Comparison of ENCODE assay signal across 8 cellular contexts in genomic region chr3:12557472-12558105, GRCh38. TPM values are rescaled to one million over a fixed set of nuclear protein-coding genes. Genes with fewer than 3 reads are reported as not detected.
DNase-seq lines count a peak whose midpoint lies in the region; ATAC-seq and TF ChIP-seq lines count a peak whose summit lies in the region.

No MANE protein-coding gene starts in this region.

- no peak for ATAC-seq in stimulated activated memory B cell treated with anti-CD40 and anti-IgM and Interleukin-4, amounts not matched to agents 10 μg/mL and 1 μg/mL and 100 μg/mL, for 72 hours
- no peak for ATAC-seq in GM18868 (IDR thresholded peaks at IDR 0.05; ENCODE audit: unreplicated experiment)
- ATAC-seq in GM19023 (IDR thresholded peaks at IDR 0.05; ENCODE audit: unreplicated experiment), result no peak
- ATAC-seq in HG02588 (IDR thresholded peaks at IDR 0.05; ENCODE audit: unreplicated experiment), result no peak

- H3K4me3 ChIP-seq in HEK293 (ENCODE audit: low read depth, low read length), result peak overlapping the region; percentile 88
- H3K4me3 ChIP-seq in iPS-15b (ENCODE audit: low read depth, low read length), result peak overlapping the region; percentile 65

- H3K27me3 ChIP-seq in iPS-15b (ENCODE audit: control insufficient read depth, insufficient read depth, low read length), result no peaks in the 10 kb centered on the region

- POLR2A ChIA-PET in HEK293 (lab: Yijun Ruan, JAX), result interaction anchor here (1.0 to 1.8 kb wide), 3 partner anchors 12 to 105 kb away, joined by 4 to 5 read pairs (median 5); partner anchors contain the start of genes MKRN2OS and TSEN2

- H3K27me3 Mint-ChIP-seq in activated T-helper 2 cell treated with anti-CD3 and anti-CD28 coated beads, Interferon-gamma antibody, Interleukin-2, Interleukin-4, amounts not matched to agents 10 μg/mL and 5 μg/mL and 100 μg/mL, durations not matched to agents 14 hours and 24 hours and 36 hours (ENCODE audit: low read depth), result peaks cover 16% of the 10 kb centered on the region
- peaks cover 32% of the 10 kb centered on the region for H3K27me3 Mint-ChIP-seq in stimulated activated memory B cell treated with anti-CD40 and anti-IgM and Interleukin-4, amounts not matched to agents 10 μg/mL and 1 μg/mL and 100 μg/mL, for 72 hours

- H3K36me3 ChIP-seq in HEK293 (ENCODE audit: control insufficient read depth in 2 of 2, insufficient read depth in 1 of 2, low read length in 2 of 2) (no peaks in the 10 kb centered on the region), iPS-15b (ENCODE audit: control insufficient read depth, insufficient read depth, low read length) (no peaks in the 10 kb centered on the region)

- CTCF ChIA-PET in HEK293 (lab: Yijun Ruan, JAX), result interaction anchor here (0.9 kb wide), 2 partner anchors 18 to 103 kb away, joined by 3 read pairs; no protein-coding TSS in a partner anchor

- H3K27ac ChIP-seq in HEK293 (ENCODE audit: extremely low read depth, low read depth, low read length), result peak overlapping the region; percentile 87

- H3K27ac Mint-ChIP-seq in activated T-helper 2 cell treated with anti-CD3 and anti-CD28 coated beads, Interferon-gamma antibody, Interleukin-2, Interleukin-4, amounts not matched to agents 10 μg/mL and 5 μg/mL and 100 μg/mL, durations not matched to agents 14 hours and 24 hours and 36 hours, result peak overlapping the region; percentile 78
- H3K27ac Mint-ChIP-seq in stimulated activated memory B cell treated with anti-CD40 and anti-IgM and Interleukin-4, amounts not matched to agents 10 μg/mL and 1 μg/mL and 100 μg/mL, for 72 hours, result peak overlapping the region; percentile 75

- peak overlapping the region; percentile 91 for H3K4me3 Mint-ChIP-seq in activated T-helper 2 cell treated with anti-CD3 and anti-CD28 coated beads, Interferon-gamma antibody, Interleukin-2, Interleukin-4, amounts not matched to agents 10 μg/mL and 5 μg/mL and 100 μg/mL, durations not matched to agents 14 hours and 24 hours and 36 hours (ENCODE audit: low read depth)
- peak overlapping the region; percentile 91 for H3K4me3 Mint-ChIP-seq in stimulated activated memory B cell treated with anti-CD40 and anti-IgM and Interleukin-4, amounts not matched to agents 10 μg/mL and 1 μg/mL and 100 μg/mL, for 72 hours

- H3K4me1 ChIP-seq in HEK293 (ENCODE audit: control insufficient read depth, insufficient read depth, low read length) (peaks cover 23% of the 10 kb centered on the region), iPS-15b (ENCODE audit: control insufficient read depth, insufficient read depth, low read length) (peaks cover 12% of the 10 kb centered on the region)

- no peaks in the 10 kb centered on the region for H3K9me3 Mint-ChIP-seq in activated T-helper 2 cell treated with anti-CD3 and anti-CD28 coated beads, Interferon-gamma antibody, Interleukin-2, Interleukin-4, amounts not matched to agents 10 μg/mL and 5 μg/mL and 100 μg/mL, durations not matched to agents 14 hours and 24 hours and 36 hours
- H3K9me3 Mint-ChIP-seq in stimulated activated memory B cell treated with anti-CD40 and anti-IgM and Interleukin-4, amounts not matched to agents 10 μg/mL and 1 μg/mL and 100 μg/mL, for 72 hours, result no peaks in the 10 kb centered on the region

- no peaks in the 10 kb centered on the region for H3K36me3 Mint-ChIP-seq in activated T-helper 2 cell treated with anti-CD3 and anti-CD28 coated beads, Interferon-gamma antibody, Interleukin-2, Interleukin-4, amounts not matched to agents 10 μg/mL and 5 μg/mL and 100 μg/mL, durations not matched to agents 14 hours and 24 hours and 36 hours (ENCODE audit: low read depth)
- H3K36me3 Mint-ChIP-seq in stimulated activated memory B cell treated with anti-CD40 and anti-IgM and Interleukin-4, amounts not matched to agents 10 μg/mL and 1 μg/mL and 100 μg/mL, for 72 hours, result no peaks in the 10 kb centered on the region

- intact Hi-C loops in activated T-helper 2 cell treated with anti-CD3 and anti-CD28 coated beads, Interferon-gamma antibody, Interleukin-2, Interleukin-4, amounts not matched to agents 10 μg/mL and 5 μg/mL and 100 μg/mL, durations not matched to agents 14 hours and 24 hours and 36 hours (cut with micrococcal nuclease), result loop anchor here (2.0 kb wide), 1 partner anchor 73 kb away; the partner anchor contains the start of gene TSEN2

- H3K9ac ChIP-seq in iPS-15b (ENCODE audit: low read depth, low read length), result peak overlapping the region; percentile 93

- H3K9me3 ChIP-seq in HEK293 (ENCODE audit: control insufficient read depth, insufficient read depth, low read depth, low read length) (no peaks in the 10 kb centered on the region), iPS-15b (ENCODE audit: control insufficient read depth, insufficient read depth, low read length) (no peaks in the 10 kb centered on the region)

- DNase-seq in AG20443 (ENCODE audit: low spot score), result peak; percentile 34
- no peak for DNase-seq in activated T-helper 2 cell treated with anti-CD3 and anti-CD28 coated beads, Interferon-gamma antibody, Interleukin-2, Interleukin-4, amounts not matched to agents 10 μg/mL and 5 μg/mL and 100 μg/mL, durations not matched to agents 14 hours and 24 hours and 36 hours (ENCODE audit: low spot score)

- peaks cover 39% of the 10 kb centered on the region for H3K4me1 Mint-ChIP-seq in activated T-helper 2 cell treated with anti-CD3 and anti-CD28 coated beads, Interferon-gamma antibody, Interleukin-2, Interleukin-4, amounts not matched to agents 10 μg/mL and 5 μg/mL and 100 μg/mL, durations not matched to agents 14 hours and 24 hours and 36 hours (ENCODE audit: low read depth)
- H3K4me1 Mint-ChIP-seq in stimulated activated memory B cell treated with anti-CD40 and anti-IgM and Interleukin-4, amounts not matched to agents 10 μg/mL and 1 μg/mL and 100 μg/mL, for 72 hours, result peaks cover 72% of the 10 kb centered on the region

- 0 out of 2 replicates have a peak, but pooled peaks have one; percentile 6 for TF ChIP-seq CTCF in HEK293 (tag by site-specific recombination; IDR thresholded peaks at IDR 0.05)

TF ChIP-seq in HEK293, 187 proteins besides CTCF, POLR2A, EP300 and RAD21 (continues in another document):
- TF ChIP-seq ZNF768 (tag by site-specific recombination; IDR thresholded peaks at IDR 0.05) (no peak), ZNF660 (tag by site-specific recombination; IDR thresholded peaks at IDR 0.05) (0 out of 2 replicates have a peak, but pooled peaks have one; percentile 13), ZNF585B (tag by site-specific recombination; IDR thresholded peaks at IDR 0.05) (no peak), PRDM2 (tag by site-specific recombination; IDR thresholded peaks at IDR 0.05; ENCODE audit: borderline replicate concordance) (no peak)
- TF ChIP-seq, protein P1, sequence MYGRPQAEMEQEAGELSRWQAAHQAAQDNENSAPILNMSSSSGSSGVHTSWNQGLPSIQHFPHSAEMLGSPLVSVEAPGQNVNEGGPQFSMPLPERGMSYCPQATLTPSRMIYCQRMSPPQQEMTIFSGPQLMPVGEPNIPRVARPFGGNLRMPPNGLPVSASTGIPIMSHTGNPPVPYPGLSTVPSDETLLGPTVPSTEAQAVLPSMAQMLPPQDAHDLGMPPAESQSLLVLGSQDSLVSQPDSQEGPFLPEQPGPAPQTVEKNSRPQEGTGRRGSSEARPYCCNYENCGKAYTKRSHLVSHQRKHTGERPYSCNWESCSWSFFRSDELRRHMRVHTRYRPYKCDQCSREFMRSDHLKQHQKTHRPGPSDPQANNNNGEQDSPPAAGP (tag by site-specific recombination; IDR thresholded peaks at IDR 0.05), result no peak

RNA-seq across cellular contexts. Expression of gene MKRN2, which starts 0.7 kb away (rescaled TPM):
- total RNA-seq in activated T-helper 2 cell treated with anti-CD3 and anti-CD28 coated beads, Interferon-gamma antibody, Interleukin-2, Interleukin-4, amounts not matched to agents 10 μg/mL and 5 μg/mL and 100 μg/mL, durations not matched to agents 14 hours and 24 hours and 36 hours, result 21.9 and 24.7 TPM in 2 replicates

RNA-seq across cellular contexts. Expression of gene MKRN2OS, which starts 12.3 kb away (rescaled TPM):
- total RNA-seq in activated T-helper 2 cell treated with anti-CD3 and anti-CD28 coated beads, Interferon-gamma antibody, Interleukin-2, Interleukin-4, amounts not matched to agents 10 μg/mL and 5 μg/mL and 100 μg/mL, durations not matched to agents 14 hours and 24 hours and 36 hours, result not detected in 2 replicates
